11 cellular contexts compared by ENCODE assay signal in the genomic region with DNA sequence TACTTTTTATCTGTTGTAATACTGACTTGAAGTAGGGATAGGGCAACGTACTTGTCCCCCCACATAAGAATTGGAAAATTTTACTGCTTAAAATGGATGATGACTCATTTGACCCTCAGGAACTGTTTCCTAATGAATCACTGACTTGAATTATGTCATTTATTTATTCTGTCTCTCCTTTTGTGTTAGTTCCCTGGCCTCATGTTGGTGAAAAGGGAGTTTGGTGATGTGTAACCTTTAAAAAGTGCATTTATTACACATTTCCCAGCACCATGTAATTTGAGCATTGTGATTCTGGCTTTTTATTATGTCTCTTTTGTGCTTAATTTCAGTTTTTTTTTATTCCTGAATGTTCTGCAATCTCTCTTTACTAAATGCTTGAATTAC. TPM values are rescaled to one million over a fixed set of nuclear protein-coding genes. Genes with fewer than 3 reads are reported as not detected.
A peak's percentile ranks its signal among the peaks of the same experiment; 100 is the strongest.
DNase-seq lines count a peak whose midpoint lies in the region; ATAC-seq, FAIRE-seq and TF ChIP-seq lines count a peak whose summit lies in the region.
"Had no signal": no experiment of that assay in that cellular context is flagged by ENCODE, and none has a peak within 500 bp of the region (broad histone marks: within the 10 kb centered on the region; RNA-seq: fewer than 3 reads in every experiment).

No MANE protein-coding gene starts in this region.

- H2BK120ac ChIP-seq in mesendoderm (ENCODE audit: low read depth, low read length): no peak overlapping the region

- CTCF ChIA-PET in WTC11 (lab: Charles Lee): interaction anchor here (0.6 kb wide), 1 partner anchor 29 kb away, joined by 3 read pairs; no protein-coding TSS in a partner anchor

- no peak overlapping the region for H4K8ac ChIP-seq in mesendoderm (ENCODE audit: low read depth, low read length)

- H3K9ac ChIP-seq in mesendoderm (ENCODE audit: low read length): no peak overlapping the region

- H3K4me1 Mint-ChIP-seq in WTC11: peaks cover 3% of the 10 kb centered on the region
- H3K4me1 Mint-ChIP-seq: naive B cell had no signal

- H3K4me2 ChIP-seq in mesendoderm (ENCODE audit: low read length): no peak overlapping the region

- no peak overlapping the region for H2BK15ac ChIP-seq in mesendoderm (replicated peaks; ENCODE audit: low read depth)

- ATAC-seq in omental fat pad (ENCODE audit: low FRiP score) (peak; percentile 83), WTC11 (no peak), HG02884 (IDR thresholded peaks at IDR 0.05; ENCODE audit: unreplicated experiment) (no peak)

- no peak overlapping the region for H3K27ac ChIP-seq in mesendoderm (ENCODE audit: low read depth, low read length)

- 100% methylated on average over 1 of the region's 1 CpG for WGBS in mesendoderm (ENCODE audit: extremely low coverage, insufficient coverage, low lambda C conversion rate)

- no peak overlapping the region for H2AK5ac ChIP-seq in mesendoderm (ENCODE audit: low read length)

- no peak overlapping the region for H3K56ac ChIP-seq in mesendoderm (ENCODE audit: low read length)

- H3K27me3 ChIP-seq in bronchial epithelial cell (ENCODE audit: control insufficient read depth, insufficient read depth, low read length) (no peaks in the 10 kb centered on the region), mesendoderm (ENCODE audit: insufficient read depth, low read length, poor library complexity) (no peaks in the 10 kb centered on the region)

- H3K79me2 ChIP-seq in mesendoderm (ENCODE audit: control insufficient read depth, insufficient read depth, low read length): no peaks in the 10 kb centered on the region

- H3K18ac ChIP-seq in mesendoderm (ENCODE audit: low read length): no peak overlapping the region

- POLR2A ChIA-PET in WTC11 (lab: Charles Lee): no interaction called here

- TF ChIP-seq CTCF in bronchial epithelial cell (IDR thresholded peaks at IDR 0.05; ENCODE audit: insufficient read depth, low read length, severe bottlenecking): no peak
- TF ChIP-seq CTCF in omental fat pad (IDR thresholded peaks at IDR 0.05): no peak
- no peak for TF ChIP-seq CTCF in WTC11 (IDR thresholded peaks at IDR 0.05)

- H3K4me3 Mint-ChIP-seq in WTC11: no peak overlapping the region
- H3K4me3 Mint-ChIP-seq: naive B cell had no signal

- no peak for FAIRE-seq in bronchial epithelial cell (lab: Jason Lieb, UNC)

- peaks cover 5% of the 10 kb centered on the region; the same call in 1 of the 2 replicates for H3K9me3 Mint-ChIP-seq in WTC11
- H3K9me3 Mint-ChIP-seq: naive B cell had no signal

- H3K36me3 ChIP-seq in bronchial epithelial cell (ENCODE audit: control insufficient read depth, insufficient read depth, low read length): no peaks in the 10 kb centered on the region
- no peaks in the 10 kb centered on the region for H3K36me3 ChIP-seq in mesendoderm (ENCODE audit: control insufficient read depth, insufficient read depth, low read length)

- no peak overlapping the region for H3K4ac ChIP-seq in mesendoderm (ENCODE audit: low read depth, low read length)

- no peaks in the 10 kb centered on the region for H3K79me1 ChIP-seq in mesendoderm (ENCODE audit: low read length)

- H4K5ac ChIP-seq in mesendoderm (ENCODE audit: low read length): no peak overlapping the region

- no peak overlapping the region for H2BK5ac ChIP-seq in mesendoderm (ENCODE audit: low read length)

- H3K27me3 Mint-ChIP-seq in WTC11 (ENCODE audit: low read depth): no peaks in the 10 kb centered on the region

- H3K27ac Mint-ChIP-seq in WTC11: no peak overlapping the region

- H3K4me3 ChIP-seq in bronchial epithelial cell (ENCODE audit: low read depth, low read length) (no peak overlapping the region), mesendoderm (ENCODE audit: low read length) (no peak overlapping the region)

- H3K36me3 Mint-ChIP-seq in WTC11: no peaks in the 10 kb centered on the region
- H3K36me3 Mint-ChIP-seq: naive B cell had no signal

- DNase-seq in DMS79 (lab: John Stamatoyannopoulos, UW) (peak; percentile 66), NCI-H146 treated with DMSO at 0.1 percent for 48 hours (lab: John Stamatoyannopoulos, UW; ENCODE audit: unreplicated experiment) (peak; percentile 64), bronchial epithelial cell (ENCODE audit: low read depth) (peak; percentile 93), omental fat pad (ENCODE audit: low spot score) (no peak), mucosa of gallbladder (ENCODE audit: low spot score) (no peak), mesendoderm (no peak), WTC11 (ENCODE audit: low spot score) (no peak)
- DNase-seq: activated gamma-delta T cell, KG1, naive B cell had no signal

- no peak overlapping the region for H3K23ac ChIP-seq in mesendoderm (ENCODE audit: low read length)

- no peaks in the 10 kb centered on the region for H3K4me1 ChIP-seq in mesendoderm (ENCODE audit: control insufficient read depth, low read depth, low read length)

TF ChIP-seq in WTC11, 78 proteins besides CTCF, POLR2A, EP300 and RAD21:
- TF ChIP-seq TEAD4 (CRISPR knock-in tag; IDR thresholded peaks at IDR 0.05): no peak
- TF ChIP-seq ELF4 (CRISPR knock-in tag; IDR thresholded peaks at IDR 0.05; ENCODE audit: low read depth): no peak
- no peak for TF ChIP-seq EMX1 (CRISPR knock-in tag; IDR thresholded peaks at IDR 0.05)
- no peak for TF ChIP-seq ZNF423 (CRISPR knock-in tag; IDR thresholded peaks at IDR 0.05)

RNA-seq across cellular contexts. Expression of a gene that starts 20.3 kb away (rescaled TPM):
- total RNA-seq in bronchial epithelial cell (1.1 and 9.5 TPM in 2 replicates), omental fat pad (1 to 10 TPM; 2.7 to 4.5 (median 3.1) TPM), mucosa of gallbladder (14.0 TPM), WTC11 (2021) (23.1 to 34.1 TPM (median 24.8 TPM) in 3 replicates)
- polyA plus RNA-seq in mesendoderm (2013, experiment 1 of 2): 12.0 TPM
- 12.1 TPM for polyA plus RNA-seq in mesendoderm (2013, experiment 2 of 2)

RNA-seq across cellular contexts. Expression of a gene that starts 48.8 kb away (rescaled TPM):
- total RNA-seq in bronchial epithelial cell (0.13 and 0.26 TPM in 2 replicates), omental fat pad (10 to 100 TPM in 3 of 4 donors, 1 to 10 TPM in 1; 8.9 to 18.1 (median 11.0) TPM), mucosa of gallbladder (71.8 TPM), WTC11 (2021) (1.9 to 3.7 TPM (median 3.5 TPM) in 3 replicates)
- 8.2 TPM for polyA plus RNA-seq in mesendoderm (2013, experiment 1 of 2)
- 7.7 TPM for polyA plus RNA-seq in mesendoderm (2013, experiment 2 of 2)

Comparison
In these comparisons a context has a peak if more than half of its experiments do, and no peak if none do; other contexts are left out.
1. DNase-seq: peak in DMS79 (single experiment), NCI-H146 treated with DMSO at 0.1 percent for 48 hours (single experiment) and bronchial epithelial cell (single experiment); none in omental fat pad (single experiment), mucosa of gallbladder (single experiment), mesendoderm (single experiment) and WTC11 (single experiment).